ENCODE assay signal across 1 cellular context in genomic region chr2:179580378-179581146, GRCh38.
TF ChIP-seq lines count a peak whose summit lies in the region.

No MANE protein-coding gene starts in this region.

TF ChIP-seq in HepG2, 621 proteins besides CTCF, POLR2A, EP300 and RAD21 (continued from another document and continues in another):
- TF ChIP-seq NR0B2 (CRISPR knock-in tag; IDR thresholded peaks at IDR 0.05), result no peak
- no peak for TF ChIP-seq HOXA9 (CRISPR knock-in tag; IDR thresholded peaks at IDR 0.05; ENCODE audit: borderline replicate concordance)
- TF ChIP-seq ZNF281 (CRISPR knock-in tag; IDR thresholded peaks at IDR 0.05; ENCODE audit: borderline replicate concordance), result peak; percentile 16; the same call in 1 of the 2 replicates
- no peak for TF ChIP-seq ZNF766 (CRISPR knock-in tag; IDR thresholded peaks at IDR 0.05; ENCODE audit: borderline replicate concordance)
- TF ChIP-seq ZNF142 (CRISPR knock-in tag; IDR thresholded peaks at IDR 0.05), result 0 out of 2 replicates have a peak, but pooled peaks have one; percentile 21
- TF ChIP-seq ZBTB8A (CRISPR knock-in tag; IDR thresholded peaks at IDR 0.05; ENCODE audit: borderline replicate concordance, low read depth), result no peak
- no peak for TF ChIP-seq RBM22 (optimal IDR thresholded peaks at IDR 0.05; ENCODE audit: low read length)
- no peak for TF ChIP-seq BATF2 (CRISPR knock-in tag; IDR thresholded peaks at IDR 0.05)
- no peak for TF ChIP-seq FOXK1 (CRISPR knock-in tag; IDR thresholded peaks at IDR 0.05; ENCODE audit: borderline replicate concordance, low read depth)
- no peak for TF ChIP-seq ZSCAN30 (CRISPR knock-in tag; IDR thresholded peaks at IDR 0.05)
- no peak for TF ChIP-seq ZHX2 (IDR thresholded peaks at IDR 0.05; ENCODE audit: low read depth)
- TF ChIP-seq ZHX2 (CRISPR knock-in tag; IDR thresholded peaks at IDR 0.05; ENCODE audit: borderline replicate concordance), result no peak
- TF ChIP-seq ATF2 (CRISPR knock-in tag; IDR thresholded peaks at IDR 0.05), result 0 out of 2 replicates have a peak, but pooled peaks have one; percentile 34
- TF ChIP-seq ZHX1 (CRISPR knock-in tag; IDR thresholded peaks at IDR 0.05; ENCODE audit: low read depth), result no peak
- no peak for TF ChIP-seq NCOA1 (CRISPR knock-in tag; IDR thresholded peaks at IDR 0.05)
- TF ChIP-seq ZNF367 (CRISPR knock-in tag; IDR thresholded peaks at IDR 0.05; ENCODE audit: borderline replicate concordance), result no peak
- peak; percentile 27; the same call in 1 of the 2 replicates for TF ChIP-seq NFYC (CRISPR knock-in tag; IDR thresholded peaks at IDR 0.05)
- TF ChIP-seq ZFAT (CRISPR knock-in tag; conservative IDR thresholded peaks at IDR 0.05), result no peak
- peak; percentile 58; the same call in 1 of the 2 replicates for TF ChIP-seq MAX (IDR thresholded peaks at IDR 0.05)
- no peak; the same call in 1 of the 2 replicates for TF ChIP-seq ZNF256 (CRISPR knock-in tag; conservative IDR thresholded peaks at IDR 0.05)
- no peak for TF ChIP-seq CREBL2 (CRISPR knock-in tag; IDR thresholded peaks at IDR 0.05; ENCODE audit: borderline replicate concordance)
- no peak for TF ChIP-seq BCLAF1 (IDR thresholded peaks at IDR 0.05)
- TF ChIP-seq PLSCR1 (CRISPR knock-in tag; IDR thresholded peaks at IDR 0.05; ENCODE audit: borderline replicate concordance), result no peak
- TF ChIP-seq KAT8 (CRISPR knock-in tag; IDR thresholded peaks at IDR 0.05), result peak; percentile 70
- no peak for TF ChIP-seq HNRNPK (IDR thresholded peaks at IDR 0.05; ENCODE audit: low read depth, low read length, poor library complexity, severe bottlenecking)
